24 cellular contexts compared by ENCODE assay signal in genomic region chr3:27802849-27803248, GRCh38.
"Had no signal": no experiment of that assay in that cellular context is flagged by ENCODE, and none has a peak within 500 bp of the region (broad histone marks: within the 10 kb centered on the region; RNA-seq: fewer than 3 reads in every experiment).

No MANE protein-coding gene starts in this region.

- H3K27me3 Mint-ChIP-seq: naive thymus-derived CD4-positive, alpha-beta T cell; natural killer cell treated with Interleukin-12 subunit alpha and Interleukin-12 subunit beta and Interleukin-15 and Interleukin-18, amount 100 ng/mL, for 72 hours had no signal

- H3K4me3 Mint-ChIP-seq: naive thymus-derived CD4-positive, alpha-beta T cell; natural killer cell treated with Interleukin-12 subunit alpha and Interleukin-12 subunit beta and Interleukin-15 and Interleukin-18, amount 100 ng/mL, for 72 hours had no signal

- ATAC-seq: mucosa of descending colon; naive thymus-derived CD4-positive, alpha-beta T cell; natural killer cell treated with Interleukin-12 subunit alpha and Interleukin-12 subunit beta and Interleukin-15 and Interleukin-18, amount 100 ng/mL, for 72 hours; pancreas; right cardiac atrium; sciatic nerve; stimulated activated naive CD8-positive, alpha-beta T cell treated with anti-CD3 and anti-CD28 coated beads, Interleukin-15, Interleukin-2, amounts not matched to agents 100 U/mL and 50 U/mL, for 24 hours had no signal

- H3K9me3 Mint-ChIP-seq: natural killer cell treated with Interleukin-12 subunit alpha and Interleukin-12 subunit beta and Interleukin-15 and Interleukin-18, amount 100 ng/mL, for 72 hours had no signal

- H3K9me3 ChIP-seq: left ventricle myocardium inferior, mucosa of descending colon, pancreas, prostate gland, stomach, testis, thyroid gland, transverse colon, upper lobe of left lung, vagina had no signal

- DNase-seq: islet precursor cell; left ventricle myocardium inferior; mesendoderm; midbrain; mucosa of descending colon; naive thymus-derived CD4-positive, alpha-beta T cell; pancreas; posterior cingulate gyrus; retina; right cardiac atrium; stimulated activated CD4-positive, alpha-beta T cell treated with anti-CD3 and anti-CD28 coated beads, Interleukin-12 subunit alpha, Interleukin-12 subunit beta, amount 100 ng/mL, for 4 hours; stimulated activated CD4-positive, alpha-beta T cell treated with anti-CD3 and anti-CD28 coated beads, Interleukin-15, amount 100 ng/mL, for 24 hours; stimulated activated CD4-positive, alpha-beta T cell treated with anti-CD3 and anti-CD28 coated beads, Interleukin-2, amount 100 ng/mL, for 24 hours; stimulated activated CD4-positive, alpha-beta T cell treated with anti-CD3 and anti-CD28 coated beads, Interleukin-4, amount 100 ng/mL, for 1 hour; stimulated activated naive CD8-positive, alpha-beta T cell treated with anti-CD3 and anti-CD28 coated beads, Interleukin-15, Interleukin-2, amounts not matched to agents 100 U/mL and 50 U/mL, for 24 hours; stomach; testis; thyroid gland; transverse colon; upper lobe of left lung had no signal

- H3K36me3 Mint-ChIP-seq: naive thymus-derived CD4-positive, alpha-beta T cell; natural killer cell treated with Interleukin-12 subunit alpha and Interleukin-12 subunit beta and Interleukin-15 and Interleukin-18, amount 100 ng/mL, for 72 hours had no signal

- H3K27ac Mint-ChIP-seq: natural killer cell treated with Interleukin-12 subunit alpha and Interleukin-12 subunit beta and Interleukin-15 and Interleukin-18, amount 100 ng/mL, for 72 hours had no signal
